11 cellular contexts compared by ENCODE assay signal in genomic region chr4:79241846-79242245, GRCh38.
A peak's percentile ranks its signal among the peaks of the same experiment; 100 is the strongest.
DNase-seq lines count a peak whose midpoint lies in the region; ATAC-seq and TF ChIP-seq lines count a peak whose summit lies in the region.
"Had no signal": no experiment of that assay in that cellular context is flagged by ENCODE, and none has a peak within 500 bp of the region (broad histone marks: within the 10 kb centered on the region; RNA-seq: fewer than 3 reads in every experiment).

No MANE protein-coding gene starts in this region.

- no peak for TF ChIP-seq POLR2A in prostate gland (IDR thresholded peaks at IDR 0.05)

- H3K36me3 ChIP-seq in prostate gland: no peaks in the 10 kb centered on the region
- H3K36me3 ChIP-seq: ovary had no signal

- H3K4me1 ChIP-seq in prostate gland (replicated peaks): no peaks in the 10 kb centered on the region

- no peaks in the 10 kb centered on the region for H3K9me3 ChIP-seq in prostate gland
- H3K9me3 ChIP-seq: ovary had no signal

- intact Hi-C loops in prostate gland (cut with DNase I) (no loop called here), cardiac septum (cut with DNase I) (no loop called here)

- DNase-seq in DMS53 treated with DMSO at 0.1 percent for 48 hours (lab: John Stamatoyannopoulos, UW; ENCODE audit: unreplicated experiment): peak; percentile 50
- DNase-seq in SK-MEL-5 (ENCODE audit: low read depth, low spot score): peak; percentile 14
- peak; percentile 28 for DNase-seq in iPS DF 19.7 (ENCODE audit: low read depth, low spot score)
- no peak for DNase-seq in SKM-1 treated with dmso at 0.1 percent for 144 hours (lab: John Stamatoyannopoulos, UW; ENCODE audit: unreplicated experiment)
- DNase-seq in prostate gland (ENCODE audit: low spot score): no peak
- no peak for DNase-seq in cardiac septum (ENCODE audit: low spot score)
- DNase-seq: activated CD8-positive, alpha-beta memory T cell treated with anti-CD3 and anti-CD28 coated beads, Interleukin-2, amount 50 U/mL, for 48 hours; NCI-H774; ovary had no signal

- H3K27ac ChIP-seq in prostate gland: no peak overlapping the region
- H3K27ac ChIP-seq: ovary had no signal

- 28% methylated on average over 3 of the region's 3 CpGs for WGBS in prostate gland

- TF ChIP-seq CTCF in prostate gland (IDR thresholded peaks at IDR 0.05): no peak

- ATAC-seq in HG03354 (IDR thresholded peaks at IDR 0.05; ENCODE audit: poor library complexity, severe bottlenecking, unreplicated experiment) (peak; percentile 44), HG03457 (IDR thresholded peaks at IDR 0.05; ENCODE audit: unreplicated experiment) (no peak)

- H3K4me3 ChIP-seq in prostate gland: no peak overlapping the region
- H3K4me3 ChIP-seq: ovary had no signal

- in situ Hi-C loops in SK-MEL-5 (cut with HindIII; ENCODE audit: low pct_unique_long_range_greater_than_20kb, low sequenced_read_pairs): no loop called here

- H3K27me3 ChIP-seq in prostate gland (replicated peaks; ENCODE audit: insufficient read depth): no peaks in the 10 kb centered on the region
- H3K27me3 ChIP-seq: ovary had no signal

Comparison
In these comparisons a context has a peak if more than half of its experiments do, and no peak if none do; other contexts are left out.
1. DNase-seq: peak in DMS53 treated with DMSO at 0.1 percent for 48 hours (single experiment), SK-MEL-5 (single experiment) and iPS DF 19.7 (single experiment); none in SKM-1 treated with dmso at 0.1 percent for 144 hours (single experiment), prostate gland (single experiment) and cardiac septum (single experiment).